Comparison of ENCODE assay signal across 28 cellular contexts in the genomic region with DNA sequence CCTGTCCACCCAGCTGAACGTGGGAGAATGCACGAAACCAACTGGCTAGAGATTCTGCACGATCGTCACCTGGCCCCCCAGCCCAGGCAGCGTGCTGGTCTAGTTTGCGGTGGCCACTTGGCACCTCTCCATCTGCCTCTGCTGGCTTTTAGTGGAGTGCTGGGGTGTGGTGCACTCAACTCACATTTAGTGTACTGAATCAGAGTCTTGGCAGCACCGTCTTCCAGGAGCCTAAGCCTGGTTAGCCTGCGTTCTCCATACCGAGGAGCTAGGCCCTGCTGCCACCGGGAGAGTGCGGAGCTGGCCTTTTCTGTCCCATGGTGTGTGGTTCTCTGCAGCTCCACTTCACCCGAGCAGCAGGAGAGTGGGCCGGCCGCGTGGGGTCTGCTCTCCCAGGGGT. TPM values are rescaled to one million over a fixed set of nuclear protein-coding genes. Genes with fewer than 3 reads are reported as not detected.
DNase-seq lines count a peak whose midpoint lies in the region; ATAC-seq and TF ChIP-seq lines count a peak whose summit lies in the region.
"Had no signal": no experiment of that assay in that cellular context is flagged by ENCODE, and none has a peak within 500 bp of the region (broad histone marks: within the 10 kb centered on the region; RNA-seq: fewer than 3 reads in every experiment).

No MANE protein-coding gene starts in this region.

- no peaks in the 10 kb centered on the region for H3K36me3 ChIP-seq in left lung
- no peaks in the 10 kb centered on the region for H3K36me3 ChIP-seq in psoas muscle (ENCODE audit: insufficient read depth in 1 of 2, low read depth in 1 of 2)
- H3K36me3 ChIP-seq: BE2C, BLaER1 had no signal

- ATAC-seq in foreskin keratinocyte (peak; percentile 9), left lung (peak; percentile 72), psoas muscle (peak in 3 of 4 donors; percentile 16 to 36 (median 20)), Right ventricle myocardium inferior (no peak), GM18511 (IDR thresholded peaks at IDR 0.05; ENCODE audit: unreplicated experiment) (no peak)

- H3K27me3 ChIP-seq in foreskin keratinocyte (no peaks in the 10 kb centered on the region), left lung (no peaks in the 10 kb centered on the region), psoas muscle (ENCODE audit: insufficient read depth in 3 of 3, low read length in 2 of 3) (no peaks in the 10 kb centered on the region)
- H3K27me3 ChIP-seq: BE2C, BLaER1 had no signal

- no peak overlapping the region for H3K4me3 ChIP-seq in left lung
- H3K4me3 ChIP-seq in psoas muscle, result no peak overlapping the region
- H3K4me3 ChIP-seq: BLaER1 had no signal

- no peaks in the 10 kb centered on the region for H3K9me3 ChIP-seq in left lung
- no peaks in the 10 kb centered on the region for H3K9me3 ChIP-seq in psoas muscle
- H3K9me3 ChIP-seq: BE2C, BLaER1 had no signal

- DNase-seq in foreskin keratinocyte, result no peak
- no peak for DNase-seq in left lung
- no peak for DNase-seq in psoas muscle
- no peak for DNase-seq in Right ventricle myocardium inferior (ENCODE audit: missing footprints)
- DNase-seq in GM10266 (ENCODE audit: extremely low spot score), result no peak
- no peak for DNase-seq in NCI-H1092 treated with DMSO at 0.1 percent for 48 hours (lab: John Stamatoyannopoulos, UW)
- DNase-seq: 8988T; ACHN; BE2C; C1 segment of cervical spinal cord; CD4-positive, alpha-beta memory T cell; CD4-positive, CD25-positive, alpha-beta regulatory T cell; CD8-positive, alpha-beta memory T cell; COR-L47; DMS 273 treated with DMSO at 0.1 percent for 48 hours; DMS153; DMS53; DMS79; DND-41; EL; GDM1 had no signal

- TF ChIP-seq CTCF in foreskin keratinocyte (conservative IDR thresholded peaks at IDR 0.05) (no peak), left lung (IDR thresholded peaks at IDR 0.05) (no peak), psoas muscle (IDR thresholded peaks at IDR 0.05) (no peak), GM10266 (IDR thresholded peaks at IDR 0.05; ENCODE audit: control insufficient read depth, insufficient read depth, low read depth, missing control alignments) (no peak)

- H3K4me1 ChIP-seq in foreskin keratinocyte (no peaks in the 10 kb centered on the region), left lung (no peaks in the 10 kb centered on the region), psoas muscle (no peaks in the 10 kb centered on the region)
- H3K4me1 ChIP-seq: BE2C, BLaER1 had no signal

- H3K27ac ChIP-seq in foreskin keratinocyte (no peak overlapping the region), left lung (no peak overlapping the region), psoas muscle (no peak overlapping the region)
- H3K27ac ChIP-seq: BLaER1 had no signal

- no CpG with 5 or more reads among the region's 15 CpGs for WGBS in psoas muscle, 3 donors

- intact Hi-C loops in left lung (cut with DNase I), result no loop called here
- intact Hi-C loops in psoas muscle (cut with DNase I), result loop anchor here in 1 of 2 donors (10.0 kb wide), 1 partner anchor 55 kb away; a partner anchor contains a TSS
- intact Hi-C loops in Right ventricle myocardium inferior (cut with DNase I), result no loop called here

RNA-seq across cellular contexts. Expression of a gene that starts 2.8 kb away (rescaled TPM):
- total RNA-seq in foreskin keratinocyte (67.8 and 141 TPM in 2 replicates), left lung (10 to 100 TPM; 62.2 to 71.6 TPM), psoas muscle (10 to 100 TPM; 46.3 to 91.8 (median 66.9) TPM), Right ventricle myocardium inferior (107 TPM)
- polyA plus RNA-seq in foreskin keratinocyte (108 and 218 TPM in 2 replicates), psoas muscle (100 to 1,000 TPM in 2 of 3 donors, 10 to 100 TPM in 1; 75.4 to 163 (median 130) TPM)

RNA-seq across cellular contexts. Expression of a gene that starts 30.4 kb away (rescaled TPM):
- total RNA-seq in foreskin keratinocyte, result not detected in 2 replicates
- polyA plus RNA-seq in foreskin keratinocyte, result not detected in 2 replicates
- 1 to 10 TPM; 2.0 to 3.0 TPM for total RNA-seq in left lung
- total RNA-seq in psoas muscle, result 1,000 to 10,000 TPM; 1,884 to 7,638 (median 4,017) TPM
- polyA plus RNA-seq in psoas muscle, result 1,000 to 10,000 TPM; 1,367 to 5,833 (median 3,289) TPM
- 36.3 TPM for total RNA-seq in Right ventricle myocardium inferior
- total RNA-seq: A673, Daoy, G401 had no signal
- polyA plus RNA-seq: AG04450; CD14-positive monocyte; CD4-positive, alpha-beta memory T cell; CD8-positive, alpha-beta memory T cell had no signal

RNA-seq across cellular contexts. Expression of a gene that starts 47.7 kb away (rescaled TPM):
- 33.1 and 48.9 TPM in 2 replicates for total RNA-seq in foreskin keratinocyte
- 35.1 and 62.3 TPM in 2 replicates for polyA plus RNA-seq in foreskin keratinocyte
- 100 to 1,000 TPM; 119 to 193 TPM for total RNA-seq in left lung
- total RNA-seq in psoas muscle, result over 10,000 TPM in 1 of 4 donors, 1,000 to 10,000 TPM in 3; 2,069 to 10,740 (median 4,409) TPM
- polyA plus RNA-seq in psoas muscle, result 1,000 to 10,000 TPM; 1,446 to 5,104 (median 4,933) TPM
- total RNA-seq in Right ventricle myocardium inferior, result 611 TPM
- total RNA-seq: A673; CD4-positive, alpha-beta memory T cell; CD8-positive, alpha-beta memory T cell had no signal
- polyA plus RNA-seq: CD14-positive monocyte; CD4-positive, alpha-beta memory T cell; CD4-positive, CD25-positive, alpha-beta regulatory T cell; CD8-positive, alpha-beta memory T cell had no signal

RNA-seq across cellular contexts. Expression of a gene that starts 58.2 kb away (rescaled TPM):
- not detected in 2 replicates for total RNA-seq in foreskin keratinocyte
- polyA plus RNA-seq in foreskin keratinocyte, result not detected in 2 replicates
- not detected for total RNA-seq in left lung
- 1 to 10 TPM; 1.6 to 8.9 (median 2.4) TPM for total RNA-seq in psoas muscle
- polyA plus RNA-seq in psoas muscle, result under 1 TPM; 0.16 to 1.00 (median 0.61) TPM
- 5.0 TPM for total RNA-seq in Right ventricle myocardium inferior
- total RNA-seq: A673; CD4-positive, alpha-beta memory T cell; CD4-positive, CD25-positive, alpha-beta regulatory T cell; CD8-positive, alpha-beta memory T cell; Daoy; G401 had no signal
- polyA plus RNA-seq: AG04450, CD14-positive monocyte had no signal

Comparison
In these comparisons a context has a peak if more than half of its experiments do, and no peak if none do; other contexts are left out.
1. ATAC-seq: peak in foreskin keratinocyte (single experiment), left lung (single experiment) and psoas muscle (3 of 4); none in Right ventricle myocardium inferior (single experiment) and GM18511 (single experiment).
2. RNA of a gene that starts 30.4 kb away (total RNA-seq): 1,884 to 7,638 TPM in psoas muscle; 36.3 TPM in Right ventricle myocardium inferior (single experiment), 2.0 to 3.0 TPM in left lung and not detected in foreskin keratinocyte; every median in the first group is over 10 times any median in the second.